Comparison of ENCODE assay signal across 12 cellular contexts in the genomic region with DNA sequence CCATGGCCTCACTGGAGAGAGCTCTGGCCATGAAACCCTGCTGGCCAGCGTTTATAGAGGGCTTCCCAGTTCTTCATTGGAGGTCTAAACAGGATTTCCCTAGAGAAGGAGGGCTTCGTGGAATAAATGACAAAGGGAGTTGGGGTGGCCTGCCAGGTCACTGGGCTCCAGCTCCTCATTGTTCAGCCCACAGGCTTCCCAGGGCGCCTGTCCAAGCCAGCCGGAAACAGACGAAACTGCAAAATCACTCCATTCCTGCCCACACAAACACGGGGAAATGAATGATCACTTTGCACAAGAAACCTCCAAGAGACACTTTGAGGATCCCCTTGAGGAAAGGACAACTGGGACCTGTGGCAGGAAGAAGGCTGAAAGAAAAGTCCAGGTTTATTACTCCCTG.
DNase-seq lines count a peak whose midpoint lies in the region; ATAC-seq and TF ChIP-seq lines count a peak whose summit lies in the region.
"Had no signal": no experiment of that assay in that cellular context is flagged by ENCODE, and none has a peak within 500 bp of the region (broad histone marks: within the 10 kb centered on the region; RNA-seq: fewer than 3 reads in every experiment).

No MANE protein-coding gene starts in this region.

- peaks cover 10% of the 10 kb centered on the region for H3K27me3 Mint-ChIP-seq in HFFc6 (ENCODE audit: insufficient read depth)
- H3K27me3 Mint-ChIP-seq in naive thymus-derived CD8-positive, alpha-beta T cell: no peaks in the 10 kb centered on the region
- H3K27me3 Mint-ChIP-seq: T-helper 17 cell had no signal

- peak overlapping the region; percentile 56 for H3K4me3 Mint-ChIP-seq in HFFc6
- H3K4me3 Mint-ChIP-seq in naive thymus-derived CD8-positive, alpha-beta T cell: no peak overlapping the region
- H3K4me3 Mint-ChIP-seq: T-helper 17 cell had no signal

- DNase-seq in HFFc6 (peak; percentile 32), cardiac fibroblast (ENCODE audit: low read depth in 2 of 2) (peak; percentile 72 to 78), iris pigment epithelial cell (ENCODE audit: low read depth) (peak; percentile 70), stromal cell of bone marrow (ENCODE audit: low read depth) (peak; percentile 49), T-helper 1 cell (no peak), A172 (ENCODE audit: low spot score) (no peak)
- DNase-seq in naive thymus-derived CD8-positive, alpha-beta T cell: no peak
- DNase-seq in activated naive CD4-positive, alpha-beta T cell treated with anti-CD3 and anti-CD28 coated beads, Interleukin-2, amount 50 U/mL, for 72 hours (ENCODE audit: low spot score in 2 of 2): no peak
- DNase-seq: DND-41, kidney glomerular epithelial cell, NCI-H187, T-helper 17 cell had no signal

- H3K27ac Mint-ChIP-seq in HFFc6: peak overlapping the region; percentile 92
- no peak overlapping the region for H3K27ac Mint-ChIP-seq in naive thymus-derived CD8-positive, alpha-beta T cell
- no peak overlapping the region for H3K27ac Mint-ChIP-seq in activated naive CD4-positive, alpha-beta T cell treated with anti-CD3 and anti-CD28 coated beads, Interleukin-2, amount 50 U/mL, for 72 hours
- H3K27ac Mint-ChIP-seq: T-helper 17 cell had no signal

- H3K4me3 ChIP-seq in cardiac fibroblast (replicated peaks in 1 of 2; ENCODE audit: low read depth in 2 of 2, low read length in 2 of 2): no peak overlapping the region

- no peak for ATAC-seq in naive thymus-derived CD8-positive, alpha-beta T cell
- no peak for ATAC-seq in activated naive CD4-positive, alpha-beta T cell treated with anti-CD3 and anti-CD28 coated beads, Interleukin-2, amount 50 U/mL, for 72 hours
- ATAC-seq: T-helper 17 cell had no signal

- TF ChIP-seq CTCF in HFFc6 (IDR thresholded peaks at IDR 0.05) (no peak), cardiac fibroblast (IDR thresholded peaks at IDR 0.05; ENCODE audit: low read depth, low read length) (no peak)

- no peaks in the 10 kb centered on the region for H3K9me3 Mint-ChIP-seq in HFFc6
- no peaks in the 10 kb centered on the region for H3K9me3 Mint-ChIP-seq in naive thymus-derived CD8-positive, alpha-beta T cell
- H3K9me3 Mint-ChIP-seq in activated naive CD4-positive, alpha-beta T cell treated with anti-CD3 and anti-CD28 coated beads, Interleukin-2, amount 50 U/mL, for 72 hours: peaks cover 0 to 3% of the 10 kb centered on the region in 2 donors

- peaks cover 56% of the 10 kb centered on the region for H3K4me1 Mint-ChIP-seq in HFFc6 (ENCODE audit: low read depth)
- H3K4me1 Mint-ChIP-seq in naive thymus-derived CD8-positive, alpha-beta T cell: peaks cover 6 to 34% (median 25%) of the 10 kb centered on the region in 4 donors

- H3K36me3 Mint-ChIP-seq in HFFc6 (ENCODE audit: low read depth): peaks cover 34% of the 10 kb centered on the region
- peaks cover 0 to 22% (median 12%) of the 10 kb centered on the region in 3 donors for H3K36me3 Mint-ChIP-seq in naive thymus-derived CD8-positive, alpha-beta T cell
- peaks cover 23 to 36% of the 10 kb centered on the region in 2 donors for H3K36me3 Mint-ChIP-seq in activated naive CD4-positive, alpha-beta T cell treated with anti-CD3 and anti-CD28 coated beads, Interleukin-2, amount 50 U/mL, for 72 hours

- POLR2A ChIA-PET in naive thymus-derived CD8-positive, alpha-beta T cell (lab: Charles Lee): no interaction called here

Comparison
In these comparisons a context has a peak if more than half of its experiments do, and no peak if none do; other contexts are left out.
1. DNase-seq: peak in HFFc6 (single experiment), cardiac fibroblast (2 of 2), iris pigment epithelial cell (single experiment) and stromal cell of bone marrow (single experiment); none in naive thymus-derived CD8-positive, alpha-beta T cell (0 of 10), T-helper 1 cell (0 of 5), A172 (single experiment) and activated naive CD4-positive, alpha-beta T cell treated with anti-CD3 and anti-CD28 coated beads, Interleukin-2, amount 50 U/mL, for 72 hours (0 of 2).